15 cellular contexts compared by ENCODE assay signal in genomic region chr16:12833939-12834338, GRCh38. TPM values are rescaled to one million over a fixed set of nuclear protein-coding genes. Genes with fewer than 3 reads are reported as not detected.
A peak's percentile ranks its signal among the peaks of the same experiment; 100 is the strongest.
DNase-seq lines count a peak whose midpoint lies in the region; ATAC-seq lines count a peak whose summit lies in the region.
"Had no signal": no experiment of that assay in that cellular context is flagged by ENCODE, and none has a peak within 500 bp of the region (broad histone marks: within the 10 kb centered on the region; RNA-seq: fewer than 3 reads in every experiment).

No MANE protein-coding gene starts in this region.

- no peaks in the 10 kb centered on the region for H3K4me1 ChIP-seq in adipocyte (ENCODE audit: control insufficient read depth, insufficient read depth, low read length)

- ATAC-seq in GM18517 (IDR thresholded peaks at IDR 0.05; ENCODE audit: unreplicated experiment) (no peak), GM21447 (IDR thresholded peaks at IDR 0.05; ENCODE audit: unreplicated experiment) (no peak)

- DNase-seq in Caki2 (ENCODE audit: low read depth) (peak; percentile 91), HK-2 (ENCODE audit: unreplicated experiment) (peak; percentile 74), adipocyte (ENCODE audit: low read depth) (peak; percentile 36), kidney glomerular epithelial cell (lab: John Stamatoyannopoulos, UW) (peak; percentile 18), AML-193 (lab: John Stamatoyannopoulos, UW) (no peak), NCI-H524 (lab: John Stamatoyannopoulos, UW) (no peak)
- DNase-seq: activated CD4-positive, CD25-positive, alpha-beta regulatory T cell treated with anti-CD3 and anti-CD28 coated beads, Interleukin-2, amount 50 U/mL, for 72 hours; foreskin melanocyte; NCI-H1417 treated with DMSO at 0.1 percent for 48 hours; Right ventricle myocardium superior had no signal

- no peak overlapping the region for H3K4me3 ChIP-seq in adipocyte (ENCODE audit: low read length)
- H3K4me3 ChIP-seq: lung, tibial nerve had no signal

- no peaks in the 10 kb centered on the region for H3K36me3 ChIP-seq in adipocyte (ENCODE audit: control insufficient read depth, insufficient read depth, low read length, severe bottlenecking)
- H3K36me3 ChIP-seq: tibial nerve had no signal

- no peak overlapping the region for H3K9ac ChIP-seq in adipocyte (ENCODE audit: low read length)

- peaks cover 9% of the 10 kb centered on the region for H3K27me3 ChIP-seq in adipocyte (replicated peaks; ENCODE audit: control insufficient read depth, insufficient read depth, low read length)
- H3K27me3 ChIP-seq: tibial nerve had no signal

- in situ Hi-C loops in Caki2 (cut with HindIII; ENCODE audit: low pct_unique_long_range_greater_than_20kb, low sequenced_read_pairs), result no loop called here

- peaks cover 15% of the 10 kb centered on the region for H3K9me3 ChIP-seq in adipocyte (ENCODE audit: control insufficient read depth, low read length)

RNA-seq across cellular contexts. Expression of gene CPPED1, which starts 30.3 kb away (rescaled TPM):
- 63.2 and 73.2 TPM in 2 replicates for total RNA-seq in Caki2 (2014; rRNA removed; shearing (Covaris generic); ENCODE audit: low replicate concordance)
- total RNA-seq: HT-29 had no signal

Comparison
In these comparisons a context has a peak if more than half of its experiments do, and no peak if none do; other contexts are left out.
1. DNase-seq: peak in Caki2 (single experiment), HK-2 (single experiment), adipocyte (single experiment) and kidney glomerular epithelial cell (single experiment); none in AML-193 (0 of 2) and NCI-H524 (0 of 2).